In the genomic region with DNA sequence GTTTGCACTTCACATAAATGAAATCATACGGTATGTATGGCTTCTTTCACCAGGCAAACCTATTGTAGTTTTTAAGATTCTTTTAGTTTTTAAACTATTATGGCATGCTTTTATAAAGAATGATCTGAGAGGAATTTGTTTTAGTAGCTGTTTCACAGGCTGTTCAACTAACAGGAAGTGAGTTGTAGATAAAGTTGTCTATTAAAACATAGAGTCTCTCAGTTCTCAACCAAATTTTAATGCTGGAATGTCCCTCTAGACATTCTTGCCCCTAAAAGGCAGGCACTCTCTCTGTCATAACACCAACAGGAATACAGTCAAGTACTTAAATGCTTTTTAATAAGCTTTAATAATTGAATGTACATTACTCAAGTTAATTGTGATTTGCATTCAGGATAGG, we compare ENCODE assay signal across 16 cellular contexts.
DNase-seq lines count a peak whose midpoint lies in the region; ATAC-seq and TF ChIP-seq lines count a peak whose summit lies in the region.
"Had no signal": no experiment of that assay in that cellular context is flagged by ENCODE, and none has a peak within 500 bp of the region (broad histone marks: within the 10 kb centered on the region; RNA-seq: fewer than 3 reads in every experiment).

No MANE protein-coding gene starts in this region.

- intact Hi-C loops in esophagus muscularis mucosa (cut with DNase I): no loop called here

- H3K27me3 ChIP-seq in SK-N-SH (ENCODE audit: insufficient read depth) (no peaks in the 10 kb centered on the region), esophagus muscularis mucosa (no peaks in the 10 kb centered on the region), rectal smooth muscle tissue (ENCODE audit: control insufficient read depth, insufficient read depth, low read length) (no peaks in the 10 kb centered on the region)
- H3K27me3 ChIP-seq: gastrocnemius medialis had no signal

- CTCF ChIA-PET in SK-N-SH (lab: Yijun Ruan, JAX): interaction anchor here (1.2 kb wide), 1 partner anchor 34 kb away, joined by 4 read pairs; no protein-coding TSS in a partner anchor

- no peaks in the 10 kb centered on the region for H3K9me2 ChIP-seq in SK-N-SH

- H3K36me3 ChIP-seq in SK-N-SH (replicated peaks in 1 of 2; ENCODE audit: control insufficient read depth in 1 of 2, insufficient read depth in 2 of 2, low read length in 1 of 2): no peaks in the 10 kb centered on the region
- H3K36me3 ChIP-seq in esophagus muscularis mucosa: no peaks in the 10 kb centered on the region
- H3K36me3 ChIP-seq in rectal smooth muscle tissue (ENCODE audit: control insufficient read depth, insufficient read depth, low read length): no peaks in the 10 kb centered on the region
- H3K36me3 ChIP-seq: gastrocnemius medialis had no signal

- no peak for TF ChIP-seq POLR2A in esophagus muscularis mucosa (IDR thresholded peaks at IDR 0.05; ENCODE audit: low read depth)

- ATAC-seq in GM18868 (IDR thresholded peaks at IDR 0.05; ENCODE audit: unreplicated experiment) (peak; percentile 62), GM21737 (IDR thresholded peaks at IDR 0.05; ENCODE audit: unreplicated experiment) (no peak), HG03520 (IDR thresholded peaks at IDR 0.05; ENCODE audit: unreplicated experiment) (no peak)
- ATAC-seq: gastrocnemius medialis had no signal

- no peaks in the 10 kb centered on the region for H4K20me1 ChIP-seq in SK-N-SH (ENCODE audit: insufficient read depth)

- H3K27ac ChIP-seq in SK-N-SH (ENCODE audit: low read depth in 2 of 2, low read length in 1 of 2) (peak overlapping the region; percentile 50 to 54), esophagus muscularis mucosa (replicated peaks in 1 of 4) (peak overlapping the region; percentile 35 to 72 (median 52)), rectal smooth muscle tissue (ENCODE audit: low read depth, low read length) (peak overlapping the region; percentile 0)
- H3K27ac ChIP-seq: gastrocnemius medialis had no signal

- H3K4me1 ChIP-seq in SK-N-SH (ENCODE audit: control insufficient read depth in 1 of 2, insufficient read depth in 2 of 2, low read depth in 1 of 2, low read length in 1 of 2) (peaks cover 23 to 24% of the 10 kb centered on the region in 2 experiments; a peak in 3 of 4 replicates), esophagus muscularis mucosa (peaks cover 9 to 30% (median 26%) of the 10 kb centered on the region in 4 donors), rectal smooth muscle tissue (ENCODE audit: control insufficient read depth, insufficient read depth, low read length) (peaks cover 15% of the 10 kb centered on the region)
- H3K4me1 ChIP-seq: gastrocnemius medialis had no signal

- TF ChIP-seq EP300 in SK-N-SH (IDR thresholded peaks at IDR 0.05; ENCODE audit: borderline replicate concordance in 1 of 2, low read depth in 1 of 2, low read length in 1 of 2) (no peak), esophagus muscularis mucosa (IDR thresholded peaks at IDR 0.05) (no peak)

- POLR2A ChIA-PET in SK-N-SH (lab: Yijun Ruan, JAX): no interaction called here

- no peaks in the 10 kb centered on the region for H3K79me2 ChIP-seq in SK-N-SH (ENCODE audit: insufficient read depth)

- H3K4me2 ChIP-seq in SK-N-SH: peak overlapping the region; percentile 16; the same call in 1 of the 2 replicates

- H3K9me3 ChIP-seq in SK-N-SH (no peaks in the 10 kb centered on the region), esophagus muscularis mucosa (peaks cover 0 to 4% (median 0%) of the 10 kb centered on the region in 4 donors)
- H3K9me3 ChIP-seq: gastrocnemius medialis had no signal

- WGBS in SK-N-SH (ENCODE audit: low lambda C conversion rate): 48% methylated on average over 1 of the region's 1 CpG
- 31% methylated on average over 1 of the region's 1 CpG for WGBS in esophagus muscularis mucosa

- peaks cover 17% of the 10 kb centered on the region for H3F3A ChIP-seq in SK-N-SH (replicated peaks; ENCODE audit: insufficient read depth)

- H3K9ac ChIP-seq in SK-N-SH (no peak overlapping the region; the same call in 1 of the 2 replicates), rectal smooth muscle tissue (ENCODE audit: low read length) (no peak overlapping the region)

- no peak for DNase-seq in SK-N-SH
- no peak for DNase-seq in esophagus muscularis mucosa (ENCODE audit: extremely low spot score)
- no peak for DNase-seq in GM19240 (ENCODE audit: insufficient read length, low spot score)
- no peak for DNase-seq in NCI-H1436 (lab: John Stamatoyannopoulos, UW)
- DNase-seq: activated B cell treated with CpG ODN at 0.5 μM for 24 hours; activated CD8-positive, alpha-beta memory T cell treated with anti-CD3 and anti-CD28 coated beads, Interleukin-2, amount 50 U/mL, for 4 hours; CD8-positive, alpha-beta memory T cell; effector CD8-positive, alpha-beta T cell; gastrocnemius medialis; GOT3; naive B cell; NCI-H2081 treated with DMSO at 0.1 percent for 48 hours had no signal

- H2AFZ ChIP-seq in SK-N-SH (ENCODE audit: low read depth): peak overlapping the region; percentile 2; the same call in 1 of the 2 replicates

- TF ChIP-seq RAD21 in SK-N-SH (IDR thresholded peaks at IDR 0.05; ENCODE audit: low read length): no peak

- H3K4me3 ChIP-seq in SK-N-SH (ENCODE audit: low read depth in 2 of 2, low read length in 1 of 2) (no peak overlapping the region), esophagus muscularis mucosa (no peak overlapping the region), rectal smooth muscle tissue (ENCODE audit: low read length) (no peak overlapping the region)
- H3K4me3 ChIP-seq: gastrocnemius medialis had no signal

- TF ChIP-seq CTCF in SK-N-SH (IDR thresholded peaks at IDR 0.05) (no peak), esophagus muscularis mucosa (IDR thresholded peaks at IDR 0.05) (no peak)

TF ChIP-seq in SK-N-SH, 30 proteins besides CTCF, POLR2A, EP300 and RAD21:
- TF ChIP-seq RFX5 (IDR thresholded peaks at IDR 0.05; ENCODE audit: low read length) (no peak), YY1 (IDR thresholded peaks at IDR 0.05; ENCODE audit: low read depth) (no peak), TCF12 (IDR thresholded peaks at IDR 0.05) (no peak), SMC3 (IDR thresholded peaks at IDR 0.05; ENCODE audit: low read depth, low read length) (no peak), RXRA (IDR thresholded peaks at IDR 0.05; ENCODE audit: borderline replicate concordance, low read depth) (no peak), GABPA (IDR thresholded peaks at IDR 0.05; ENCODE audit: low read depth) (no peak), REST (IDR thresholded peaks at IDR 0.05; ENCODE audit: low read depth, low read length) (no peak), ELF1 (IDR thresholded peaks at IDR 0.05) (no peak), NRF1 (IDR thresholded peaks at IDR 0.05; ENCODE audit: low read depth, low read length) (no peak), EZH2phosphoT487 (IDR thresholded peaks at IDR 0.05; ENCODE audit: borderline replicate concordance, low read depth) (no peak), SIN3A (IDR thresholded peaks at IDR 0.05; ENCODE audit: borderline replicate concordance, low read depth, low read length) (no peak)

Comparison
In these comparisons a context has a peak if more than half of its experiments do, and no peak if none do; other contexts are left out.
1. H3K27ac ChIP-seq: peak in every context shown above with its lines; median percentile 52 in SK-N-SH; 52 in esophagus muscularis mucosa; 0 in rectal smooth muscle tissue.